Comparison of ENCODE assay signal across 1 cellular context in genomic region chr4:108731001-108731400, GRCh38.
TF ChIP-seq lines count a peak whose summit lies in the region.

No MANE protein-coding gene starts in this region.

TF ChIP-seq in HepG2, 621 proteins besides CTCF, POLR2A, EP300 and RAD21:
- 0 out of 2 replicates have a peak, but pooled peaks have one; percentile 7 for TF ChIP-seq THAP9 (CRISPR knock-in tag; IDR thresholded peaks at IDR 0.05; ENCODE audit: borderline replicate concordance)
- 0 out of 2 replicates have a peak, but pooled peaks have one; percentile 6 for TF ChIP-seq ZNF430 (CRISPR knock-in tag; IDR thresholded peaks at IDR 0.05)
- TF ChIP-seq CHD2 (IDR thresholded peaks at IDR 0.05; ENCODE audit: low read depth, low read length), result no peak
